15 cellular contexts compared by ENCODE assay signal in genomic region chr3:143601738-143602480, GRCh38.
DNase-seq lines count a peak whose midpoint lies in the region; ATAC-seq and TF ChIP-seq lines count a peak whose summit lies in the region.
"Had no signal": no experiment of that assay in that cellular context is flagged by ENCODE, and none has a peak within 500 bp of the region (broad histone marks: within the 10 kb centered on the region; RNA-seq: fewer than 3 reads in every experiment).

No MANE protein-coding gene starts in this region.

- peaks cover 18% of the 10 kb centered on the region for H3K4me1 ChIP-seq in RWPE2 (ENCODE audit: insufficient read depth, poor library complexity, severe bottlenecking)
- H3K4me1 ChIP-seq in neural progenitor cell: peaks cover 21% of the 10 kb centered on the region
- H3K4me1 ChIP-seq in mesendoderm (ENCODE audit: control insufficient read depth, low read depth, low read length): no peaks in the 10 kb centered on the region

- H3K27me3 ChIP-seq in RWPE2 (ENCODE audit: insufficient read depth, poor library complexity, severe bottlenecking) (no peaks in the 10 kb centered on the region), neural progenitor cell (no peaks in the 10 kb centered on the region), mesendoderm (ENCODE audit: insufficient read depth, low read length, poor library complexity) (no peaks in the 10 kb centered on the region)

- H3K36me3 ChIP-seq in RWPE2 (ENCODE audit: low read depth): no peaks in the 10 kb centered on the region
- no peaks in the 10 kb centered on the region for H3K36me3 ChIP-seq in neural progenitor cell
- H3K36me3 ChIP-seq in mesendoderm (ENCODE audit: control insufficient read depth, insufficient read depth, low read length): no peaks in the 10 kb centered on the region

- H2BK5ac ChIP-seq in mesendoderm (ENCODE audit: low read length): no peak overlapping the region

- H2BK15ac ChIP-seq in mesendoderm (replicated peaks; ENCODE audit: low read depth): no peak overlapping the region

- no peak overlapping the region for H4K8ac ChIP-seq in mesendoderm (ENCODE audit: low read depth, low read length)

- no peaks in the 10 kb centered on the region for H3F3A ChIP-seq in neural progenitor cell (ENCODE audit: low read depth)

- DNase-seq in AG20443 (ENCODE audit: low spot score) (peak; percentile 15), RWPE2 (ENCODE audit: low spot score) (peak; percentile 80), fibroblast of the aortic adventitia (ENCODE audit: low read depth) (peak; percentile 58), neural progenitor cell (ENCODE audit: low spot score) (no peak), mesendoderm (no peak), NAMALWA (ENCODE audit: low spot score) (no peak), NCI-H1417 (lab: John Stamatoyannopoulos, UW) (no peak), DMS53 treated with DMSO at 0.1 percent for 48 hours (lab: John Stamatoyannopoulos, UW; ENCODE audit: unreplicated experiment) (no peak)
- DNase-seq: activated CD8-positive, alpha-beta memory T cell treated with anti-CD3 and anti-CD28 coated beads for 24 hours; DMS53; natural killer cell; NCI-H1105 treated with DMSO at 0.1 percent for 48 hours; stimulated activated CD4-positive, alpha-beta T cell treated with anti-CD3 and anti-CD28 coated beads, Interleukin-1b, Interleukin-23, amount 100 ng/mL, for 48 hours; stimulated activated naive CD8-positive, alpha-beta T cell treated with anti-CD3 and anti-CD28 coated beads, Interleukin-15, amount 100 ng/mL, for 72 hours had no signal

- H2AK5ac ChIP-seq in mesendoderm (ENCODE audit: low read length): no peak overlapping the region

- peak overlapping the region; percentile 44 for H2AFZ ChIP-seq in neural progenitor cell (replicated peaks)

- H3K27ac ChIP-seq in RWPE2 (ENCODE audit: poor library complexity, severe bottlenecking): peak overlapping the region; percentile 61
- H3K27ac ChIP-seq in neural progenitor cell: no peak overlapping the region
- no peak overlapping the region for H3K27ac ChIP-seq in mesendoderm (ENCODE audit: low read depth, low read length)

- no peaks in the 10 kb centered on the region for H3K79me1 ChIP-seq in mesendoderm (ENCODE audit: low read length)

- H3K9me3 Mint-ChIP-seq in neural progenitor cell: no peaks in the 10 kb centered on the region
- H3K9me3 Mint-ChIP-seq: natural killer cell; stimulated activated naive CD8-positive, alpha-beta T cell treated with anti-CD3 and anti-CD28 coated beads, Interleukin-15, amount 100 ng/mL, for 72 hours had no signal

- no peaks in the 10 kb centered on the region for H3K36me3 Mint-ChIP-seq in neural progenitor cell
- H3K36me3 Mint-ChIP-seq: natural killer cell had no signal

- H3K4ac ChIP-seq in mesendoderm (ENCODE audit: low read depth, low read length): no peak overlapping the region

- no peaks in the 10 kb centered on the region for H4K20me1 ChIP-seq in neural progenitor cell (ENCODE audit: low read depth)

- TF ChIP-seq CTCF in RWPE2 (IDR thresholded peaks at IDR 0.05; ENCODE audit: poor library complexity, severe bottlenecking): no peak
- TF ChIP-seq CTCF in fibroblast of the aortic adventitia (IDR thresholded peaks at IDR 0.05; ENCODE audit: insufficient read depth, low read length): no peak
- no peak for TF ChIP-seq CTCF in neural progenitor cell (IDR thresholded peaks at IDR 0.05)

- peak; percentile 93 for ATAC-seq in RWPE2 (ENCODE audit: low read depth)
- ATAC-seq: natural killer cell; stimulated activated naive CD8-positive, alpha-beta T cell treated with anti-CD3 and anti-CD28 coated beads, Interleukin-15, amount 100 ng/mL, for 72 hours had no signal

- H4K5ac ChIP-seq in mesendoderm (ENCODE audit: low read length): no peak overlapping the region

- no peak overlapping the region for H3K4me2 ChIP-seq in neural progenitor cell
- no peak overlapping the region for H3K4me2 ChIP-seq in mesendoderm (ENCODE audit: low read length)

- no peak overlapping the region for H3K27ac Mint-ChIP-seq in neural progenitor cell
- H3K27ac Mint-ChIP-seq: activated naive CD4-positive, alpha-beta T cell treated with anti-CD3 and anti-CD28 coated beads, Interleukin-2, amount 50 U/mL, for 24 hours; natural killer cell had no signal

- no peaks in the 10 kb centered on the region for H3K27me3 Mint-ChIP-seq in neural progenitor cell (ENCODE audit: insufficient read depth, low read depth)
- H3K27me3 Mint-ChIP-seq: activated naive CD4-positive, alpha-beta T cell treated with anti-CD3 and anti-CD28 coated beads, Interleukin-2, amount 50 U/mL, for 24 hours; stimulated activated naive CD8-positive, alpha-beta T cell treated with anti-CD3 and anti-CD28 coated beads, Interleukin-15, amount 100 ng/mL, for 72 hours had no signal

- H3K23ac ChIP-seq in mesendoderm (ENCODE audit: low read length): no peak overlapping the region

- WGBS in mesendoderm (ENCODE audit: extremely low coverage, insufficient coverage, low lambda C conversion rate): no CpG with 5 or more reads among the region's 6 CpGs

- H3K4me3 Mint-ChIP-seq in neural progenitor cell: no peak overlapping the region
- H3K4me3 Mint-ChIP-seq: activated naive CD4-positive, alpha-beta T cell treated with anti-CD3 and anti-CD28 coated beads, Interleukin-2, amount 50 U/mL, for 24 hours; natural killer cell; stimulated activated naive CD8-positive, alpha-beta T cell treated with anti-CD3 and anti-CD28 coated beads, Interleukin-15, amount 100 ng/mL, for 72 hours had no signal

- H3K9me3 ChIP-seq in RWPE2 (ENCODE audit: severe bottlenecking) (no peaks in the 10 kb centered on the region), neural progenitor cell (ENCODE audit: low read depth) (no peaks in the 10 kb centered on the region)

- no peak overlapping the region for H3K4me3 ChIP-seq in RWPE2 (ENCODE audit: severe bottlenecking)
- H3K4me3 ChIP-seq in fibroblast of the aortic adventitia (ENCODE audit: low read depth, low read length): no peak overlapping the region
- H3K4me3 ChIP-seq in neural progenitor cell: no peak overlapping the region
- no peak overlapping the region for H3K4me3 ChIP-seq in mesendoderm (ENCODE audit: low read length)

- H3K4me1 Mint-ChIP-seq in neural progenitor cell: peaks cover 28% of the 10 kb centered on the region
- H3K4me1 Mint-ChIP-seq: activated naive CD4-positive, alpha-beta T cell treated with anti-CD3 and anti-CD28 coated beads, Interleukin-2, amount 50 U/mL, for 24 hours; natural killer cell; stimulated activated naive CD8-positive, alpha-beta T cell treated with anti-CD3 and anti-CD28 coated beads, Interleukin-15, amount 100 ng/mL, for 72 hours had no signal

- H3K79me2 ChIP-seq in neural progenitor cell (ENCODE audit: low read depth): no peaks in the 10 kb centered on the region
- H3K79me2 ChIP-seq in mesendoderm (ENCODE audit: control insufficient read depth, insufficient read depth, low read length): no peaks in the 10 kb centered on the region

- H3K9ac ChIP-seq in neural progenitor cell (no peak overlapping the region), mesendoderm (ENCODE audit: low read length) (no peak overlapping the region)

- no peak overlapping the region for H2BK120ac ChIP-seq in mesendoderm (ENCODE audit: low read depth, low read length)

- no peak overlapping the region for H3K56ac ChIP-seq in mesendoderm (ENCODE audit: low read length)

- H3K18ac ChIP-seq in mesendoderm (ENCODE audit: low read length): no peak overlapping the region

Comparison
In these comparisons a context has a peak if more than half of its experiments do, and no peak if none do; other contexts are left out.
1. DNase-seq: peak in AG20443 (single experiment), RWPE2 (single experiment) and fibroblast of the aortic adventitia (single experiment); none in neural progenitor cell (single experiment), mesendoderm (single experiment), NAMALWA (single experiment), NCI-H1417 (0 of 3) and DMS53 treated with DMSO at 0.1 percent for 48 hours (single experiment).